30 cellular contexts compared by ENCODE assay signal in genomic region chr13:42492372-42492920, GRCh38.
"Had no signal": no experiment of that assay in that cellular context is flagged by ENCODE, and none has a peak within 500 bp of the region (broad histone marks: within the 10 kb centered on the region; RNA-seq: fewer than 3 reads in every experiment).

No MANE protein-coding gene starts in this region.

- H3K9me3 ChIP-seq: esophagus muscularis mucosa, gastrocnemius medialis, heart left ventricle had no signal

- DNase-seq: activated CD4-positive, alpha-beta T cell treated with anti-CD3 and anti-CD28 coated beads for 36 hours; activated CD4-positive, alpha-beta T cell treated with anti-CD3 and anti-CD28 coated beads, Interleukin-2, amount 10 ng/mL, durations not matched to agents 7 days and 5 days; activated CD4-positive, alpha-beta T cell treated with anti-CD3 and anti-CD28 coated beads, Interleukin-2, amount 50 U/mL, for 4 hours; activated CD4-positive, CD25-positive, alpha-beta regulatory T cell; activated CD4-positive, CD25-positive, alpha-beta regulatory T cell treated with anti-CD3 and anti-CD28 coated beads, Interleukin-2, amount 50 U/mL, for 72 hours; activated CD8-positive, alpha-beta memory T cell treated with anti-CD3 and anti-CD28 coated beads for 24 hours; activated CD8-positive, alpha-beta T cell treated with anti-CD3 and anti-CD28 coated beads for 36 hours; activated effector memory CD4-positive, alpha-beta T cell treated with anti-CD3 and anti-CD28 coated beads, Interleukin-2, amount 50 U/mL, for 16 hours; activated naive CD4-positive, alpha-beta T cell treated with anti-CD3 and anti-CD28 coated beads for 36 hours; activated naive CD8-positive, alpha-beta T cell treated with anti-CD3 and anti-CD28 coated beads, Interleukin-2, amount 10 ng/mL, durations not matched to agents 7 days and 5 days; activated T-cell treated with anti-CD3 and anti-CD28 coated beads, Interleukin-2, amount 50 U/mL, for 4 hours; amniotic stem cell; anterior cingulate cortex; brain microvascular endothelial cell; caudate nucleus; cortex of kidney; dermis blood vessel endothelial cell; effector CD4-positive, alpha-beta T cell; effector memory CD8-positive, alpha-beta T cell; erythroblast; foreskin keratinocyte; gastrocnemius medialis; glutamatergic neuron; heart left ventricle; T-helper 2 cell had no signal

- ATAC-seq: activated CD4-positive, alpha-beta T cell treated with anti-CD3 and anti-CD28 coated beads for 36 hours; activated CD8-positive, alpha-beta T cell treated with anti-CD3 and anti-CD28 coated beads for 36 hours; activated naive CD4-positive, alpha-beta T cell treated with anti-CD3 and anti-CD28 coated beads, Interleukin-2, amount 50 U/mL, for 72 hours; activated T-cell treated with anti-CD3 and anti-CD28 coated beads, Interleukin-2, amount 50 U/mL, for 4 hours; activated T-helper 17 cell treated with anti-CD3 and anti-CD28 coated beads, Interleukin-2, amount 50 U/mL, for 72 hours; effector memory CD8-positive, alpha-beta T cell; foreskin keratinocyte; gastrocnemius medialis; heart left ventricle had no signal

- FAIRE-seq: astrocyte, colon had no signal

- H3K4me3 ChIP-seq: esophagus muscularis mucosa, gastrocnemius medialis, heart left ventricle had no signal

- H3K27me3 ChIP-seq: brain microvascular endothelial cell, esophagus muscularis mucosa, gastrocnemius medialis, heart left ventricle had no signal

- H3K27ac ChIP-seq: brain microvascular endothelial cell, esophagus muscularis mucosa, foreskin keratinocyte, gastrocnemius medialis, heart left ventricle had no signal

- H3K36me3 ChIP-seq: brain microvascular endothelial cell, esophagus muscularis mucosa, gastrocnemius medialis, heart left ventricle had no signal

- H3K4me1 ChIP-seq: esophagus muscularis mucosa, gastrocnemius medialis had no signal
